Comparison of ENCODE assay signal across 12 cellular contexts in the genomic region with DNA sequence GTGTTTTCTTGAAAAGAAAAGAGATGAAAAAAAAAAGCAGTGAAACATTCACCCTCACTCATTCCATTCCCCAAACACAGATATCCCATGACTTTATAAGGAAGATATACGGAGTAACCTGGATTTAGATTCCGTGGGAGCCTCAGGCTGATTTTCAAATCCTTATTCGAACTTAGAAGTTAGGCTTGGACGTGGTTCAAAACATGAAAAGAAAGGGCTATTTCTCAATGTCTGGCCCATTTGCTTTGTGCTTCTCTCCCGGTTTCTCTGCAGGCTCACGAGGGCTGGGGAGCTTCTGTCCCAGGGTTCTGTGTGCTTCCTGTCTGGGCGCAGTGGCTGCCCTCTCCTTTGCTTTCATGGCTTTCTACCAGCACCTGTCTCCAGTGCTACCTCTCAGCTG. TPM values are rescaled to one million over a fixed set of nuclear protein-coding genes. Genes with fewer than 3 reads are reported as not detected.
DNase-seq lines count a peak whose midpoint lies in the region; ATAC-seq and TF ChIP-seq lines count a peak whose summit lies in the region.
"Had no signal": no experiment of that assay in that cellular context is flagged by ENCODE, and none has a peak within 500 bp of the region (broad histone marks: within the 10 kb centered on the region; RNA-seq: fewer than 3 reads in every experiment).

No MANE protein-coding gene starts in this region.

- peaks cover 17 to 36% of the 10 kb centered on the region in 2 donors for H3K27me3 Mint-ChIP-seq in effector memory CD8-positive, alpha-beta T cell

- H3K27ac ChIP-seq in RWPE1 (peak overlapping the region; percentile 87), esophagus muscularis mucosa (replicated peaks in 1 of 4) (peak overlapping the region; percentile 98 to 100 (median 100)), thyroid gland (peak overlapping the region; percentile 39 to 63 (median 41))

- no peak overlapping the region for H3K4me3 Mint-ChIP-seq in effector memory CD8-positive, alpha-beta T cell
- H3K4me3 Mint-ChIP-seq: T-helper 17 cell had no signal

- H3K9me3 ChIP-seq in esophagus muscularis mucosa (no peaks in the 10 kb centered on the region), thyroid gland (no peaks in the 10 kb centered on the region)

- H3K4me1 ChIP-seq in esophagus muscularis mucosa, result peaks cover 70 to 100% (median 99%) of the 10 kb centered on the region in 4 donors
- peaks cover 69 to 77% of the 10 kb centered on the region in 2 donors for H3K4me1 ChIP-seq in thyroid gland

- WGBS in esophagus muscularis mucosa, result 28% methylated on average over 7 of the region's 7 CpGs
- 17 to 22% methylated on average over 7 of the region's 7 CpGs for WGBS in thyroid gland, 2 donors

- peak overlapping the region in 3 of 4 donors; percentile 9 to 27 (median 10) for H3K4me3 ChIP-seq in esophagus muscularis mucosa
- H3K4me3 ChIP-seq in thyroid gland (replicated peaks in 1 of 3), result no peak overlapping the region

- no peak for TF ChIP-seq EP300 in esophagus muscularis mucosa (IDR thresholded peaks at IDR 0.05)

- TF ChIP-seq CTCF in RWPE1 (conservative IDR thresholded peaks at IDR 0.05; ENCODE audit: low read depth), result no peak
- TF ChIP-seq CTCF in esophagus muscularis mucosa (IDR thresholded peaks at IDR 0.05), result no peak
- TF ChIP-seq CTCF in thyroid gland (IDR thresholded peaks at IDR 0.05), result no peak

- POLR2A ChIA-PET in RWPE1 (lab: Yijun Ruan, JAX; ENCODE audit: low non-redundant PET), result no interaction called here

- H3K36me3 ChIP-seq in esophagus muscularis mucosa (no peaks in the 10 kb centered on the region), thyroid gland (no peaks in the 10 kb centered on the region)

- no peak overlapping the region for H3K27ac Mint-ChIP-seq in effector memory CD8-positive, alpha-beta T cell
- H3K27ac Mint-ChIP-seq: T-helper 17 cell had no signal

- H3K27me3 ChIP-seq in esophagus muscularis mucosa (no peaks in the 10 kb centered on the region), thyroid gland (no peaks in the 10 kb centered on the region)

- intact Hi-C loops in esophagus muscularis mucosa (cut with DNase I) (no loop called here), thyroid gland (cut with DNase I) (no loop called here)

- H3K4me1 Mint-ChIP-seq in effector memory CD8-positive, alpha-beta T cell (ENCODE audit: low read depth in 2 of 2), result peaks cover 5 to 7% of the 10 kb centered on the region in 2 donors

- no peaks in the 10 kb centered on the region for H3K36me3 Mint-ChIP-seq in effector memory CD8-positive, alpha-beta T cell (ENCODE audit: insufficient read depth)

- H3K9me3 Mint-ChIP-seq in effector memory CD8-positive, alpha-beta T cell, result no peaks in the 10 kb centered on the region

- DNase-seq in RWPE1 (ENCODE audit: low spot score), result no peak
- DNase-seq in esophagus muscularis mucosa (ENCODE audit: extremely low spot score), result no peak
- peak; percentile 77 for DNase-seq in midbrain (lab: John Stamatoyannopoulos, UW)
- DNase-seq in thyroid gland, result peak; percentile 37 to 41
- no peak for DNase-seq in NCI-H526 (lab: John Stamatoyannopoulos, UW)
- DNase-seq in effector memory CD8-positive, alpha-beta T cell, result no peak
- DNase-seq in activated CD8-positive, alpha-beta memory T cell treated with anti-CD3 and anti-CD28 coated beads, Interleukin-2, amount 50 U/mL, for 4 hours, result no peak
- DNase-seq: activated CD8-positive, alpha-beta memory T cell treated with anti-CD3 and anti-CD28 coated beads for 24 hours; NCI-H82; retina; T-helper 17 cell had no signal

- TF ChIP-seq POLR2A in esophagus muscularis mucosa (IDR thresholded peaks at IDR 0.05; ENCODE audit: low read depth) (no peak), thyroid gland (IDR thresholded peaks at IDR 0.05) (no peak)

- ATAC-seq in effector memory CD8-positive, alpha-beta T cell (replicated peaks), result no peak
- ATAC-seq in HG03135 (IDR thresholded peaks at IDR 0.05; ENCODE audit: unreplicated experiment), result no peak
- ATAC-seq: T-helper 17 cell had no signal

- CTCF ChIA-PET in RWPE1 (lab: Yijun Ruan, JAX), result interaction anchor here (0.6 to 0.7 kb wide), 2 partner anchors 110 to 191 kb away, joined by 3 read pairs; no protein-coding TSS in a partner anchor

RNA-seq across cellular contexts. Expression of gene CUEDC1, which starts 33.9 kb away (rescaled TPM):
- total RNA-seq in esophagus muscularis mucosa (10 to 100 TPM; 30.3 to 72.2 (median 51.2) TPM), thyroid gland (10 to 100 TPM; 25.6 to 32.3 (median 29.9) TPM)

Comparison
In these comparisons a context has a peak if more than half of its experiments do, and no peak if none do; other contexts are left out.
1. DNase-seq: peak in midbrain (single experiment) and thyroid gland (2 of 2); none in RWPE1 (single experiment), esophagus muscularis mucosa (single experiment), NCI-H526 (0 of 2), effector memory CD8-positive, alpha-beta T cell (0 of 3) and activated CD8-positive, alpha-beta memory T cell treated with anti-CD3 and anti-CD28 coated beads, Interleukin-2, amount 50 U/mL, for 4 hours (single experiment).
2. H3K27ac ChIP-seq: peak in every context shown above with its lines; median percentile 100 in esophagus muscularis mucosa; 87 in RWPE1; 41 in thyroid gland.
3. H3K4me3 ChIP-seq: peak in esophagus muscularis mucosa (3 of 4); none in thyroid gland (0 of 3).